In genomic region chrX:80513620-80514019, GRCh38 we compare ENCODE assay signal across 16 cellular contexts.
A peak's percentile ranks its signal among the peaks of the same experiment; 100 is the strongest.
DNase-seq lines count a peak whose midpoint lies in the region; ATAC-seq and TF ChIP-seq lines count a peak whose summit lies in the region.
"Had no signal": no experiment of that assay in that cellular context is flagged by ENCODE, and none has a peak within 500 bp of the region (broad histone marks: within the 10 kb centered on the region; RNA-seq: fewer than 3 reads in every experiment).

No MANE protein-coding gene starts in this region.

- H3K4me1 Mint-ChIP-seq in endodermal cell = no peaks in the 10 kb centered on the region
- H3K4me1 Mint-ChIP-seq in CD8-positive, alpha-beta memory T cell = peaks cover 0 to 2% (median 0%) of the 10 kb centered on the region in 3 donors

- H3K4me3 ChIP-seq in cardiac muscle cell (no peak overlapping the region), heart left ventricle (no peak overlapping the region), endodermal cell (ENCODE audit: low read length) (no peak overlapping the region), thyroid gland (replicated peaks in 1 of 3) (no peak overlapping the region), body of pancreas (no peak overlapping the region)
- no peak overlapping the region for H3K4me3 ChIP-seq in CD8-positive, alpha-beta memory T cell (ENCODE audit: low read length)
- H3K4me3 ChIP-seq: Peyer's patch had no signal

- H3K9me3 ChIP-seq in cardiac muscle cell (ENCODE audit: low read depth) (no peaks in the 10 kb centered on the region), heart left ventricle (no peaks in the 10 kb centered on the region), endodermal cell (ENCODE audit: control insufficient read depth, low read length) (no peaks in the 10 kb centered on the region), thyroid gland (no peaks in the 10 kb centered on the region), body of pancreas (no peaks in the 10 kb centered on the region)
- H3K9me3 ChIP-seq in CD8-positive, alpha-beta memory T cell (ENCODE audit: low read length) = no peaks in the 10 kb centered on the region
- H3K9me3 ChIP-seq: Peyer's patch had no signal

- no peak overlapping the region for H3K27ac Mint-ChIP-seq in endodermal cell
- H3K27ac Mint-ChIP-seq in CD8-positive, alpha-beta memory T cell = no peak overlapping the region

- H3K36me3 ChIP-seq in cardiac muscle cell = no peaks in the 10 kb centered on the region
- no peaks in the 10 kb centered on the region for H3K36me3 ChIP-seq in heart left ventricle
- H3K36me3 ChIP-seq in endodermal cell (ENCODE audit: control insufficient read depth, insufficient read depth, low read length) = no peaks in the 10 kb centered on the region
- no peaks in the 10 kb centered on the region for H3K36me3 ChIP-seq in thyroid gland
- H3K36me3 ChIP-seq in CD8-positive, alpha-beta memory T cell (ENCODE audit: insufficient read depth, low read length) = no peaks in the 10 kb centered on the region
- no peaks in the 10 kb centered on the region for H3K36me3 ChIP-seq in body of pancreas (replicated peaks in 1 of 2; ENCODE audit: insufficient read depth in 1 of 2, low read depth in 2 of 2)
- H3K36me3 ChIP-seq: Peyer's patch had no signal

- intact Hi-C loops in heart left ventricle (cut with DNase I) (no loop called here), thyroid gland (cut with DNase I) (no loop called here), body of pancreas (cut with DNase I) (no loop called here)

- H3K27me3 Mint-ChIP-seq in endodermal cell (ENCODE audit: insufficient read depth) = no peaks in the 10 kb centered on the region
- peaks cover 0 to 4% of the 10 kb centered on the region in 2 donors for H3K27me3 Mint-ChIP-seq in CD8-positive, alpha-beta memory T cell

- CTCF ChIA-PET in CD8-positive, alpha-beta memory T cell (lab: Charles Lee) = no interaction called here

- H3K36me3 Mint-ChIP-seq in endodermal cell (ENCODE audit: low read depth) = no peaks in the 10 kb centered on the region
- no peaks in the 10 kb centered on the region for H3K36me3 Mint-ChIP-seq in CD8-positive, alpha-beta memory T cell

- H3K27me3 ChIP-seq in cardiac muscle cell = no peaks in the 10 kb centered on the region
- no peaks in the 10 kb centered on the region for H3K27me3 ChIP-seq in heart left ventricle
- no peaks in the 10 kb centered on the region for H3K27me3 ChIP-seq in endodermal cell (ENCODE audit: control insufficient read depth, insufficient read depth, low read length, poor library complexity, severe bottlenecking)
- H3K27me3 ChIP-seq in thyroid gland = no peaks in the 10 kb centered on the region
- H3K27me3 ChIP-seq in CD8-positive, alpha-beta memory T cell (ENCODE audit: insufficient read depth, low read length, poor library complexity, severe bottlenecking) = no peaks in the 10 kb centered on the region
- H3K27me3 ChIP-seq in body of pancreas = no peaks in the 10 kb centered on the region
- H3K27me3 ChIP-seq: Peyer's patch had no signal

- 3 to 15% (median 8%) methylated on average over 2 of the region's 2 CpGs for WGBS in heart left ventricle, 4 donors
- WGBS in endodermal cell (ENCODE audit: insufficient coverage in 1 of 2, insufficient read length in 1 of 2), 2 experiments = 0% methylated on average over 1 of the region's 2 CpGs; no CpG with 5 or more reads in 1 of the 2 experiments
- WGBS in thyroid gland, 2 donors = 0 to 11% methylated on average over 2 of the region's 2 CpGs
- 0 to 5% methylated on average over 1 to 2 of the region's 2 CpGs for WGBS in body of pancreas, 2 donors

- peaks cover 79% of the 10 kb centered on the region for H3K9me3 Mint-ChIP-seq in endodermal cell
- H3K9me3 Mint-ChIP-seq in CD8-positive, alpha-beta memory T cell = no peaks in the 10 kb centered on the region

- DNase-seq in cardiac muscle cell (ENCODE audit: low read depth in 1 of 2, low spot score in 1 of 2) (no peak), heart left ventricle (no peak), NCI-H526 (lab: John Stamatoyannopoulos, UW) (peak; percentile 34 to 71), endodermal cell (peak; percentile 60), thyroid gland (peak; percentile 18 to 30), NCI-H2196 treated with DMSO at 0.1 percent for 48 hours (lab: John Stamatoyannopoulos, UW; ENCODE audit: unreplicated experiment) (no peak), body of pancreas (no peak)
- DNase-seq in CD8-positive, alpha-beta memory T cell = no peak
- DNase-seq: DMS153, HCEC 1CT, NCI-H1417 treated with DMSO at 0.1 percent for 48 hours, NCI-H2029, NCI-H524, Peyer's patch had no signal

- TF ChIP-seq POLR2A in heart left ventricle (IDR thresholded peaks at IDR 0.05) (no peak), thyroid gland (IDR thresholded peaks at IDR 0.05) (no peak), body of pancreas (IDR thresholded peaks at IDR 0.05) (no peak)

- TF ChIP-seq CTCF in cardiac muscle cell (IDR thresholded peaks at IDR 0.05; ENCODE audit: low read depth, low read length) (no peak), heart left ventricle (IDR thresholded peaks at IDR 0.05) (no peak), endodermal cell (conservative IDR thresholded peaks at IDR 0.05) (no peak), thyroid gland (IDR thresholded peaks at IDR 0.05) (no peak), body of pancreas (IDR thresholded peaks at IDR 0.05) (no peak)

- H3K27ac ChIP-seq in cardiac muscle cell (peak overlapping the region; percentile 88), heart left ventricle (no peak overlapping the region), endodermal cell (ENCODE audit: low read depth, low read length) (no peak overlapping the region), thyroid gland (no peak overlapping the region), body of pancreas (no peak overlapping the region)
- no peak overlapping the region for H3K27ac ChIP-seq in CD8-positive, alpha-beta memory T cell (ENCODE audit: low read depth, low read length)
- H3K27ac ChIP-seq: C4-2B, Peyer's patch had no signal

- no peak overlapping the region for H3K9ac ChIP-seq in endodermal cell (ENCODE audit: extremely low read depth, low read length, poor library complexity, severe bottlenecking)

- no peak overlapping the region for H3K4me3 Mint-ChIP-seq in endodermal cell
- no peak overlapping the region for H3K4me3 Mint-ChIP-seq in CD8-positive, alpha-beta memory T cell

- H3K4me1 ChIP-seq in cardiac muscle cell (ENCODE audit: low read depth) = peaks cover 19% of the 10 kb centered on the region
- no peaks in the 10 kb centered on the region for H3K4me1 ChIP-seq in heart left ventricle
- H3K4me1 ChIP-seq in endodermal cell (ENCODE audit: control insufficient read depth, insufficient read depth, low read length) = no peaks in the 10 kb centered on the region
- H3K4me1 ChIP-seq in thyroid gland = peaks cover 0 to 7% of the 10 kb centered on the region in 2 donors
- H3K4me1 ChIP-seq in CD8-positive, alpha-beta memory T cell (ENCODE audit: insufficient read depth, low read length) = no peaks in the 10 kb centered on the region
- no peaks in the 10 kb centered on the region for H3K4me1 ChIP-seq in body of pancreas
- H3K4me1 ChIP-seq: Peyer's patch had no signal

- POLR2A ChIA-PET in CD8-positive, alpha-beta memory T cell (lab: Charles Lee) = no interaction called here

- no peak for ATAC-seq in heart left ventricle
- ATAC-seq in body of pancreas = no peak
- ATAC-seq: Right ventricle myocardium inferior had no signal

Comparison
In these comparisons a context has a peak if more than half of its experiments do, and no peak if none do; other contexts are left out.
1. DNase-seq: peak in NCI-H526 (2 of 2), endodermal cell (single experiment) and thyroid gland (2 of 2); none in cardiac muscle cell (0 of 2), heart left ventricle (0 of 5), CD8-positive, alpha-beta memory T cell (0 of 5), NCI-H2196 treated with DMSO at 0.1 percent for 48 hours (single experiment) and body of pancreas (0 of 4).